ENCODE assay signal across 3 cellular contexts in genomic region chr5:172676914-172677475, GRCh38.
TF ChIP-seq lines count a peak whose summit lies in the region.

No MANE protein-coding gene starts in this region.

TF ChIP-seq in GM23338, 12 proteins besides CTCF, POLR2A, EP300 and RAD21 (continued from another document and continues in another):
- TF ChIP-seq EZH2phosphoT487 (IDR thresholded peaks at IDR 0.05; ENCODE audit: unreplicated experiment) (no peak), EZH2 (IDR thresholded peaks at IDR 0.05; ENCODE audit: low read depth, unreplicated experiment) (no peak), ETS1 (IDR thresholded peaks at IDR 0.05) (no peak), ZNF331 (CRISPR knock-in tag; IDR thresholded peaks at IDR 0.05; ENCODE audit: low read depth) (no peak)
- TF ChIP-seq, protein P1, sequence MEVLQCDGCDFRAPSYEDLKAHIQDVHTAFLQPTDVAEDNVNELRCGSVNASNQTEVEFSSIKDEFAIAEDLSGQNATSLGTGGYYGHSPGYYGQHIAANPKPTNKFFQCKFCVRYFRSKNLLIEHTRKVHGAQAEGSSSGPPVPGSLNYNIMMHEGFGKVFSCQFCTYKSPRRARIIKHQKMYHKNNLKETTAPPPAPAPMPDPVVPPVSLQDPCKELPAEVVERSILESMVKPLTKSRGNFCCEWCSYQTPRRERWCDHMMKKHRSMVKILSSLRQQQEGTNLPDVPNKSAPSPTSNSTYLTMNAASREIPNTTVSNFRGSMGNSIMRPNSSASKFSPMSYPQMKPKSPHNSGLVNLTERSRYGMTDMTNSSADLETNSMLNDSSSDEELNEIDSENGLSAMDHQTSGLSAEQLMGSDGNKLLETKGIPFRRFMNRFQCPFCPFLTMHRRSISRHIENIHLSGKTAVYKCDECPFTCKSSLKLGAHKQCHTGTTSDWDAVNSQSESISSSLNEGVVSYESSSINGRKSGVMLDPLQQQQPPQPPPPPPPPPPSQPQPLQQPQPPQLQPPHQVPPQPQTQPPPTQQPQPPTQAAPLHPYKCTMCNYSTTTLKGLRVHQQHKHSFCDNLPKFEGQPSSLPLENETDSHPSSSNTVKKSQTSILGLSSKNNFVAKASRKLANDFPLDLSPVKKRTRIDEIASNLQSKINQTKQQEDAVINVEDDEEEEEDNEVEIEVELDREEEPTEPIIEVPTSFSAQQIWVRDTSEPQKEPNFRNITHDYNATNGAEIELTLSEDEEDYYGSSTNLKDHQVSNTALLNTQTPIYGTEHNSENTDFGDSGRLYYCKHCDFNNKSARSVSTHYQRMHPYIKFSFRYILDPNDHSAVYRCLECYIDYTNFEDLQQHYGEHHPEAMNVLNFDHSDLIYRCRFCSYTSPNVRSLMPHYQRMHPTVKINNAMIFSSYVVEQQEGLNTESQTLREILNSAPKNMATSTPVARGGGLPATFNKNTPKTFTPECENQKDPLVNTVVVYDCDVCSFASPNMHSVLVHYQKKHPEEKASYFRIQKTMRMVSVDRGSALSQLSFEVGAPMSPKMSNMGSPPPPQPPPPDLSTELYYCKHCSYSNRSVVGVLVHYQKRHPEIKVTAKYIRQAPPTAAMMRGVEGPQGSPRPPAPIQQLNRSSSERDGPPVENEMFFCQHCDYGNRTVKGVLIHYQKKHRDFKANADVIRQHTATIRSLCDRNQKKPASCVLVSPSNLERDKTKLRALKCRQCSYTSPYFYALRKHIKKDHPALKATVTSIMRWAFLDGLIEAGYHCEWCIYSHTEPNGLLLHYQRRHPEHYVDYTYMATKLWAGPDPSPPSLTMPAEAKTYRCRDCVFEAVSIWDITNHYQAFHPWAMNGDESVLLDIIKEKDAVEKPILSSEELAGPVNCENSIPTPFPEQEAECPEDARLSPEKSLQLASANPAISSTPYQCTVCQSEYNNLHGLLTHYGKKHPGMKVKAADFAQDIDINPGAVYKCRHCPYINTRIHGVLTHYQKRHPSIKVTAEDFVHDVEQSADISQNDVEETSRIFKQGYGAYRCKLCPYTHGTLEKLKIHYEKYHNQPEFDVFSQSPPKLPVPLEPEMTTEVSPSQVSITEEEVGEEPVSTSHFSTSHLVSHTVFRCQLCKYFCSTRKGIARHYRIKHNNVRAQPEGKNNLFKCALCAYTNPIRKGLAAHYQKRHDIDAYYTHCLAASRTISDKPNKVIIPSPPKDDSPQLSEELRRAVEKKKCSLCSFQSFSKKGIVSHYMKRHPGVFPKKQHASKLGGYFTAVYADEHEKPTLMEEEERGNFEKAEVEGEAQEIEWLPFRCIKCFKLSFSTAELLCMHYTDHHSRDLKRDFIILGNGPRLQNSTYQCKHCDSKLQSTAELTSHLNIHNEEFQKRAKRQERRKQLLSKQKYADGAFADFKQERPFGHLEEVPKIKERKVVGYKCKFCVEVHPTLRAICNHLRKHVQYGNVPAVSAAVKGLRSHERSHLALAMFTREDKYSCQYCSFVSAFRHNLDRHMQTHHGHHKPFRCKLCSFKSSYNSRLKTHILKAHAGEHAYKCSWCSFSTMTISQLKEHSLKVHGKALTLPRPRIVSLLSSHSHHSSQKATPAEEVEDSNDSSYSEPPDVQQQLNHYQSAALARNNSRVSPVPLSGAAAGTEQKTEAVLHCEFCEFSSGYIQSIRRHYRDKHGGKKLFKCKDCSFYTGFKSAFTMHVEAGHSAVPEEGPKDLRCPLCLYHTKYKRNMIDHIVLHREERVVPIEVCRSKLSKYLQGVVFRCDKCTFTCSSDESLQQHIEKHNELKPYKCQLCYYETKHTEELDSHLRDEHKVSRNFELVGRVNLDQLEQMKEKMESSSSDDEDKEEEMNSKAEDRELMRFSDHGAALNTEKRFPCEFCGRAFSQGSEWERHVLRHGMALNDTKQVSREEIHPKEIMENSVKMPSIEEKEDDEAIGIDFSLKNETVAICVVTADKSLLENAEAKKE (CRISPR knock-in tag; IDR thresholded peaks at IDR 0.05) = no peak

TF ChIP-seq in HEK293T, 16 proteins besides CTCF, POLR2A, EP300 and RAD21 (continued from another document):
- TF ChIP-seq TARDBP (IDR thresholded peaks at IDR 0.05) (no peak), PKNOX1 (IDR thresholded peaks at IDR 0.05) (peak; percentile 59), ELF4 (IDR thresholded peaks at IDR 0.05) (no peak), NFRKB (IDR thresholded peaks at IDR 0.05) (no peak)

TF ChIP-seq in WTC11, 78 proteins besides CTCF, POLR2A, EP300 and RAD21 (continued from another document):
- TF ChIP-seq, protein P2, sequence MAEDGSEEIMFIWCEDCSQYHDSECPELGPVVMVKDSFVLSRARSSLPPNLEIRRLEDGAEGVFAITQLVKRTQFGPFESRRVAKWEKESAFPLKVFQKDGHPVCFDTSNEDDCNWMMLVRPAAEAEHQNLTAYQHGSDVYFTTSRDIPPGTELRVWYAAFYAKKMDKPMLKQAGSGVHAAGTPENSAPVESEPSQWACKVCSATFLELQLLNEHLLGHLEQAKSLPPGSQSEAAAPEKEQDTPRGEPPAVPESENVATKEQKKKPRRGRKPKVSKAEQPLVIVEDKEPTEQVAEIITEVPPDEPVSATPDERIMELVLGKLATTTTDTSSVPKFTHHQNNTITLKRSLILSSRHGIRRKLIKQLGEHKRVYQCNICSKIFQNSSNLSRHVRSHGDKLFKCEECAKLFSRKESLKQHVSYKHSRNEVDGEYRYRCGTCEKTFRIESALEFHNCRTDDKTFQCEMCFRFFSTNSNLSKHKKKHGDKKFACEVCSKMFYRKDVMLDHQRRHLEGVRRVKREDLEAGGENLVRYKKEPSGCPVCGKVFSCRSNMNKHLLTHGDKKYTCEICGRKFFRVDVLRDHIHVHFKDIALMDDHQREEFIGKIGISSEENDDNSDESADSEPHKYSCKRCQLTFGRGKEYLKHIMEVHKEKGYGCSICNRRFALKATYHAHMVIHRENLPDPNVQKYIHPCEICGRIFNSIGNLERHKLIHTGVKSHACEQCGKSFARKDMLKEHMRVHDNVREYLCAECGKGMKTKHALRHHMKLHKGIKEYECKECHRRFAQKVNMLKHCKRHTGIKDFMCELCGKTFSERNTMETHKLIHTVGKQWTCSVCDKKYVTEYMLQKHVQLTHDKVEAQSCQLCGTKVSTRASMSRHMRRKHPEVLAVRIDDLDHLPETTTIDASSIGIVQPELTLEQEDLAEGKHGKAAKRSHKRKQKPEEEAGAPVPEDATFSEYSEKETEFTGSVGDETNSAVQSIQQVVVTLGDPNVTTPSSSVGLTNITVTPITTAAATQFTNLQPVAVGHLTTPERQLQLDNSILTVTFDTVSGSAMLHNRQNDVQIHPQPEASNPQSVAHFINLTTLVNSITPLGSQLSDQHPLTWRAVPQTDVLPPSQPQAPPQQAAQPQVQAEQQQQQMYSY (CRISPR knock-in tag; IDR thresholded peaks at IDR 0.05) = no peak
TF ChIP-seq in WTC11: peak in this region for 0.
